ENCODE assay signal across 8 cellular contexts in genomic region chr10:75294866-75295692, GRCh38. TPM values are rescaled to one million over a fixed set of nuclear protein-coding genes. Genes with fewer than 3 reads are reported as not detected.
A peak's percentile ranks its signal among the peaks of the same experiment; 100 is the strongest.
DNase-seq lines count a peak whose midpoint lies in the region; ATAC-seq and TF ChIP-seq lines count a peak whose summit lies in the region.

No MANE protein-coding gene starts in this region.

- H3K27me3 Mint-ChIP-seq in activated naive CD8-positive, alpha-beta T cell = no peaks in the 10 kb centered on the region
- H3K27me3 Mint-ChIP-seq in osteocyte (ENCODE audit: unreplicated experiment) = no peaks in the 10 kb centered on the region

- intact Hi-C loops in head of caudate nucleus (cut with DNase I) = loop anchor here (10.0 kb wide), 1 partner anchor 100 kb away; no protein-coding TSS in a partner anchor

- H3K4me2 ChIP-seq in KMS-11 = peak overlapping the region; percentile 94

- TF ChIP-seq CTCF in KMS-11 (conservative IDR thresholded peaks at IDR 0.05; ENCODE audit: low read depth, low read length) (no peak), osteocyte (IDR thresholded peaks at IDR 0.05) (peak; percentile 45), thoracic aorta (IDR thresholded peaks at IDR 0.05) (peak; percentile 26)

- H4K20me1 ChIP-seq in KMS-11 (ENCODE audit: insufficient read depth) = no peaks in the 10 kb centered on the region

- no peaks in the 10 kb centered on the region for H3K36me3 ChIP-seq in KMS-11 (ENCODE audit: insufficient read depth)
- H3K36me3 ChIP-seq in thoracic aorta = no peaks in the 10 kb centered on the region

- peak overlapping the region; percentile 73 for H3K9ac ChIP-seq in KMS-11

- H2AFZ ChIP-seq in KMS-11 (ENCODE audit: low read depth) = peak overlapping the region; percentile 100

- H3K4me1 ChIP-seq in KMS-11 (ENCODE audit: low read depth, poor library complexity, severe bottlenecking) (peaks cover 7% of the 10 kb centered on the region), thoracic aorta (ENCODE audit: control insufficient read depth in 1 of 2, low read depth in 2 of 2) (peaks cover 14 to 32% of the 10 kb centered on the region in 2 donors)

- no peaks in the 10 kb centered on the region for H3K9me3 Mint-ChIP-seq in activated naive CD8-positive, alpha-beta T cell (ENCODE audit: low read depth)
- no peaks in the 10 kb centered on the region for H3K9me3 Mint-ChIP-seq in osteocyte (ENCODE audit: unreplicated experiment)

- H3K4me3 ChIP-seq in KMS-11 (IDR thresholded peaks at IDR 0.05; ENCODE audit: insufficient read depth, low read depth, low read length) (no peak overlapping the region), thoracic aorta (peak overlapping the region; percentile 74)

- peak; percentile 75 for DNase-seq in COLO668 (lab: John Stamatoyannopoulos, UW; ENCODE audit: unreplicated experiment)
- DNase-seq in SK-N-DZ (ENCODE audit: low spot score) = peak; percentile 71
- peak; percentile 33 to 84 (median 62) for DNase-seq in head of caudate nucleus
- DNase-seq in osteocyte (ENCODE audit: extremely low spot score, unreplicated experiment) = peak; percentile 88
- DNase-seq in thoracic aorta (ENCODE audit: low spot score) = peak; percentile 81

- H3K27ac ChIP-seq in KMS-11 (peak overlapping the region; percentile 33; the same call in 1 of the 2 replicates), thoracic aorta (peak overlapping the region; percentile 87 to 95)

- H3K27ac Mint-ChIP-seq in activated naive CD8-positive, alpha-beta T cell = peak overlapping the region; percentile 69
- peak overlapping the region; percentile 49 for H3K27ac Mint-ChIP-seq in osteocyte (ENCODE audit: unreplicated experiment)

- H3K4me1 Mint-ChIP-seq in activated naive CD8-positive, alpha-beta T cell (ENCODE audit: low read depth) = peaks cover 7% of the 10 kb centered on the region
- peaks cover 7% of the 10 kb centered on the region for H3K4me1 Mint-ChIP-seq in osteocyte (ENCODE audit: unreplicated experiment)

- peak overlapping the region; percentile 85 for H3K4me3 Mint-ChIP-seq in activated naive CD8-positive, alpha-beta T cell
- H3K4me3 Mint-ChIP-seq in osteocyte (ENCODE audit: unreplicated experiment) = peak overlapping the region; percentile 73

- no peaks in the 10 kb centered on the region for H3K27me3 ChIP-seq in KMS-11 (ENCODE audit: insufficient read depth, low read depth)
- no peaks in the 10 kb centered on the region for H3K27me3 ChIP-seq in thoracic aorta (replicated peaks; ENCODE audit: insufficient read depth)

- ATAC-seq in GM21390 (IDR thresholded peaks at IDR 0.05; ENCODE audit: unreplicated experiment) (peak; percentile 82), thoracic aorta (ENCODE audit: insufficient number of reproducible peaks, low FRiP score, low read depth) (peak; percentile 79)

- H3K36me3 Mint-ChIP-seq in activated naive CD8-positive, alpha-beta T cell = no peaks in the 10 kb centered on the region
- H3K36me3 Mint-ChIP-seq in osteocyte (ENCODE audit: unreplicated experiment) = no peaks in the 10 kb centered on the region

- no peaks in the 10 kb centered on the region for H3K9me3 ChIP-seq in thoracic aorta

- H3K79me2 ChIP-seq in KMS-11 (ENCODE audit: insufficient read depth, low read depth) = no peaks in the 10 kb centered on the region

RNA-seq across cellular contexts. Expression of gene COMTD1, which starts 59.3 kb away (rescaled TPM):
- polyA plus RNA-seq in SK-N-DZ (2014; cell fraction: cytosol; rRNA removed) = 32.1 and 37.4 TPM in 2 replicates
- polyA plus RNA-seq in SK-N-DZ (2014; cell fraction: nucleus; rRNA removed) = 116 and 123 TPM in 2 replicates
- 12.9 and 15.7 TPM in 2 replicates for total RNA-seq in osteocyte
- 10 to 100 TPM; 19.0 to 35.6 TPM for total RNA-seq in thoracic aorta
